In genomic region chr12:108722992-108723766, GRCh38 we compare ENCODE assay signal across 10 cellular contexts. TPM values are rescaled to one million over a fixed set of nuclear protein-coding genes. Genes with fewer than 3 reads are reported as not detected.
A peak's percentile ranks its signal among the peaks of the same experiment; 100 is the strongest.
DNase-seq lines count a peak whose midpoint lies in the region; ATAC-seq, FAIRE-seq and TF ChIP-seq lines count a peak whose summit lies in the region.
"Had no signal": no experiment of that assay in that cellular context is flagged by ENCODE, and none has a peak within 500 bp of the region (broad histone marks: within the 10 kb centered on the region; RNA-seq: fewer than 3 reads in every experiment).

No MANE protein-coding gene starts in this region.

- POLR2A ChIA-PET in endothelial cell of umbilical vein (lab: Charles Lee): interaction anchor here (0.9 to 1.3 kb wide), 2 partner anchors 21 to 31 kb away, joined by 3 to 11 read pairs; no protein-coding TSS in a partner anchor

- intact Hi-C loops in endothelial cell of umbilical vein (cut with micrococcal nuclease): loop anchor here (1.0 to 2.0 kb wide), 2 partner anchors 8 to 32 kb away; partner anchors contain the start of gene CORO1C

- peak; percentile 26 for FAIRE-seq in endothelial cell of umbilical vein (lab: Jason Lieb, UNC)

- H3K27me3 ChIP-seq in endothelial cell of umbilical vein (ENCODE audit: control insufficient read depth in 2 of 2, insufficient read depth in 2 of 2, low read length in 2 of 2): no peaks in the 10 kb centered on the region

- no peaks in the 10 kb centered on the region for H3K9me1 ChIP-seq in endothelial cell of umbilical vein (replicated peaks; ENCODE audit: control insufficient read depth, extremely low read depth, insufficient read depth, low read length)

- TF ChIP-seq POLR2A in endothelial cell of umbilical vein (IDR thresholded peaks at IDR 0.05; ENCODE audit: low read depth, low read length): no peak

- CTCF ChIA-PET in endothelial cell of umbilical vein (lab: Charles Lee): interaction anchor here (0.6 to 1.6 kb wide), 8 partner anchors 9 to 81 kb away, joined by 3 to 5 read pairs (median 3); no protein-coding TSS in a partner anchor

- H3K36me3 ChIP-seq in endothelial cell of umbilical vein (ENCODE audit: control insufficient read depth in 2 of 2, extremely low read depth in 1 of 2, insufficient read depth in 2 of 2, low read length in 2 of 2): no peaks in the 10 kb centered on the region

- no peak for ATAC-seq in GM21723 (IDR thresholded peaks at IDR 0.05; ENCODE audit: unreplicated experiment)

- peaks cover 47% of the 10 kb centered on the region for H3K4me1 ChIP-seq in endothelial cell of umbilical vein (ENCODE audit: control insufficient read depth, extremely low read depth, insufficient read depth, low read length)

- H2AFZ ChIP-seq in endothelial cell of umbilical vein (ENCODE audit: low read depth, low read length): no peak overlapping the region

- no peak for TF ChIP-seq CTCF in endothelial cell of umbilical vein (IDR thresholded peaks at IDR 0.05; ENCODE audit: extremely low read depth in 1 of 2, insufficient read depth in 1 of 2, low read depth in 1 of 2, low read length in 2 of 2)

- peak overlapping the region; percentile 25 for H3K9ac ChIP-seq in endothelial cell of umbilical vein (replicated peaks; ENCODE audit: extremely low read depth, insufficient read depth, low read length)

- peak overlapping the region; percentile 49 for H3K4me2 ChIP-seq in endothelial cell of umbilical vein (ENCODE audit: insufficient read depth, low read length)

- H3K9me3 ChIP-seq in endothelial cell of umbilical vein (replicated peaks; ENCODE audit: control insufficient read depth, insufficient read depth, low read length): no peaks in the 10 kb centered on the region

- H3K27ac ChIP-seq in endothelial cell of umbilical vein (ENCODE audit: insufficient read depth, low read depth, low read length): peak overlapping the region; percentile 83

- no TSS peak for BruUV-seq in endothelial cell of umbilical vein (replicated peaks; lab: Mats Ljungman, UMichigan)

- dilution Hi-C loops in endothelial cell of umbilical vein (cut with MboI; ENCODE audit: extremely low pct_ligation_motif_present, low sequenced_read_pairs): no loop called here

- peak overlapping the region in 1 of 3 experiments; percentile 17 for H3K4me3 ChIP-seq in endothelial cell of umbilical vein (replicated peaks in 1 of 3; ENCODE audit: insufficient read depth in 1 of 3, low read depth in 1 of 3, low read length in 3 of 3)

- H4K20me1 ChIP-seq in endothelial cell of umbilical vein (replicated peaks; ENCODE audit: control insufficient read depth, extremely low read depth, insufficient read depth, low read length): peaks cover 10% of the 10 kb centered on the region

- H3K79me2 ChIP-seq in endothelial cell of umbilical vein (ENCODE audit: control insufficient read depth, insufficient read depth, low read length): peaks cover 98% of the 10 kb centered on the region

- DNase-seq in COLO829 (ENCODE audit: low spot score): peak; percentile 46
- DNase-seq in NCI-H226: peak; percentile 76
- peak; percentile 65 for DNase-seq in endothelial cell of umbilical vein (ENCODE audit: low read depth, low spot score)
- DNase-seq in non-pigmented ciliary epithelial cell (ENCODE audit: low read depth): peak; percentile 67
- DNase-seq in amygdala (lab: John Stamatoyannopoulos, UW): no peak
- DNase-seq in SHP77 treated with DMSO at 0.1 percent for 48 hours (lab: John Stamatoyannopoulos, UW): no peak
- DNase-seq in HuH-7.5 (ENCODE audit: low spot score): no peak
- DNase-seq: activated B cell treated with CpG ODN at 0.5 μM for 24 hours, naive B cell had no signal

TF ChIP-seq in endothelial cell of umbilical vein, 7 proteins besides CTCF, POLR2A, EP300 and RAD21:
- TF ChIP-seq FOS (IDR thresholded peaks at IDR 0.05; ENCODE audit: borderline replicate concordance, insufficient read depth, low read length) (peak; percentile 67), JUN (IDR thresholded peaks at IDR 0.05; ENCODE audit: borderline replicate concordance, insufficient read depth, insufficient read length, low read depth) (peak; percentile 59), GATA2 (IDR thresholded peaks at IDR 0.05; ENCODE audit: insufficient read depth, insufficient read length, low read depth, low read length) (peak; percentile 4), MYC (IDR thresholded peaks at IDR 0.05; ENCODE audit: low read depth, low read length) (no peak), POLR2AphosphoS5 (IDR thresholded peaks at IDR 0.05; ENCODE audit: insufficient read depth, low read depth, low read length) (peak; percentile 21), MAX (IDR thresholded peaks at IDR 0.05; ENCODE audit: insufficient read depth, insufficient read length) (no peak), EZH2 (IDR thresholded peaks at IDR 0.05; ENCODE audit: borderline replicate concordance, low read depth, low read length, severe bottlenecking) (no peak)

RNA-seq across cellular contexts. Expression of gene CORO1C, which starts 8.1 kb away (rescaled TPM):
- total RNA-seq in endothelial cell of umbilical vein: 212 and 240 TPM in 2 replicates
- polyA plus RNA-seq in endothelial cell of umbilical vein: 143 and 150 TPM in 2 replicates
- 131 and 149 TPM in 2 replicates for polyA plus RNA-seq in endothelial cell of umbilical vein (2011; cell fraction: cytosol; rRNA removed)
- polyA plus RNA-seq in endothelial cell of umbilical vein (2011; cell fraction: nucleus; rRNA removed): 163 and 178 TPM in 2 replicates
- 145 and 176 TPM in 2 replicates for polyA plus RNA-seq in endothelial cell of umbilical vein (2012)
- 782 and 791 TPM in 2 replicates for polyA minus RNA-seq in endothelial cell of umbilical vein
- 102 TPM for polyA minus RNA-seq in endothelial cell of umbilical vein (2011; cell fraction: cytosol; rRNA and poly(A)+ RNA removed)
- 208 and 281 TPM in 2 replicates for polyA minus RNA-seq in endothelial cell of umbilical vein (2011; cell fraction: nucleus; rRNA and poly(A)+ RNA removed)

Comparison
In these comparisons a context has a peak if more than half of its experiments do, and no peak if none do; other contexts are left out.
1. DNase-seq: peak in COLO829 (single experiment), NCI-H226 (single experiment), endothelial cell of umbilical vein (single experiment) and non-pigmented ciliary epithelial cell (single experiment); none in amygdala (0 of 56), SHP77 treated with DMSO at 0.1 percent for 48 hours (single experiment) and HuH-7.5 (single experiment).